17 cellular contexts compared by ENCODE assay signal in genomic region chr11:72840780-72841179, GRCh38. TPM values are rescaled to one million over a fixed set of nuclear protein-coding genes. Genes with fewer than 3 reads are reported as not detected.
DNase-seq lines count a peak whose midpoint lies in the region; TF ChIP-seq lines count a peak whose summit lies in the region.
"Had no signal": no experiment of that assay in that cellular context is flagged by ENCODE, and none has a peak within 500 bp of the region (broad histone marks: within the 10 kb centered on the region; RNA-seq: fewer than 3 reads in every experiment).

No MANE protein-coding gene starts in this region.

- no peaks in the 10 kb centered on the region for H3K27me3 ChIP-seq in breast epithelium
- H3K27me3 ChIP-seq in smooth muscle cell (ENCODE audit: low read depth): no peaks in the 10 kb centered on the region
- H3K27me3 ChIP-seq: gastrocnemius medialis had no signal

- H3K4me1 ChIP-seq in breast epithelium: no peaks in the 10 kb centered on the region
- peaks cover 11% of the 10 kb centered on the region for H3K4me1 ChIP-seq in smooth muscle cell (ENCODE audit: low read depth)

- WGBS in smooth muscle cell (ENCODE audit: low lambda C conversion rate): 22% methylated on average over 4 of the region's 4 CpGs

- BruUV-seq in MCF 10A (replicated peaks; lab: Mats Ljungman, UMichigan): no TSS peak

- no peak overlapping the region for H3K4me3 Mint-ChIP-seq in MCF 10A (ENCODE audit: unreplicated experiment)
- H3K4me3 Mint-ChIP-seq: H9, type B pancreatic cell had no signal

- H3K79me2 ChIP-seq in smooth muscle cell (ENCODE audit: low read depth): no peaks in the 10 kb centered on the region

- H4K20me1 ChIP-seq in smooth muscle cell (ENCODE audit: low read depth): no peaks in the 10 kb centered on the region

- TF ChIP-seq CTCF in MCF 10A (IDR thresholded peaks at IDR 0.05; ENCODE audit: unreplicated experiment): no peak
- TF ChIP-seq CTCF in breast epithelium (IDR thresholded peaks at IDR 0.05): no peak
- no peak for TF ChIP-seq CTCF in fibroblast of mammary gland (conservative IDR thresholded peaks at IDR 0.05; ENCODE audit: control insufficient read depth, insufficient read depth, low read depth, low read length)
- TF ChIP-seq CTCF in smooth muscle cell (IDR thresholded peaks at IDR 0.05; ENCODE audit: borderline replicate concordance, insufficient read depth, poor library complexity, severe bottlenecking): no peak

- intact Hi-C loops in MCF 10A (cut with micrococcal nuclease): no loop called here
- intact Hi-C loops in breast epithelium (cut with DNase I; ENCODE audit: low total_unique reads): no loop called here

- H3K27ac ChIP-seq in breast epithelium (no peak overlapping the region), SK-N-MC (peak overlapping the region; percentile 67), smooth muscle cell (ENCODE audit: low read depth) (peak overlapping the region; percentile 53)
- H3K27ac ChIP-seq: 22Rv1 had no signal

- H3K9me3 ChIP-seq in breast epithelium: no peaks in the 10 kb centered on the region
- no peaks in the 10 kb centered on the region for H3K9me3 ChIP-seq in SK-N-MC (ENCODE audit: low read depth, low read length)
- no peaks in the 10 kb centered on the region for H3K9me3 ChIP-seq in smooth muscle cell (replicated peaks; ENCODE audit: low read depth)
- H3K9me3 ChIP-seq: gastrocnemius medialis had no signal

- peaks cover 33% of the 10 kb centered on the region for H3F3A ChIP-seq in smooth muscle cell (ENCODE audit: low read depth)

- peak overlapping the region; percentile 61 for H3K4me2 ChIP-seq in smooth muscle cell

- H3K36me3 Mint-ChIP-seq in MCF 10A (ENCODE audit: insufficient read depth, unreplicated experiment): peaks cover 18% of the 10 kb centered on the region

- no peaks in the 10 kb centered on the region for H3K9me3 Mint-ChIP-seq in MCF 10A (ENCODE audit: unreplicated experiment)
- H3K9me3 Mint-ChIP-seq: H9, type B pancreatic cell had no signal

- TF ChIP-seq POLR2A in breast epithelium (IDR thresholded peaks at IDR 0.05): no peak

- no peaks in the 10 kb centered on the region for H3K36me3 ChIP-seq in breast epithelium
- peaks cover 81% of the 10 kb centered on the region for H3K36me3 ChIP-seq in SK-N-MC (ENCODE audit: insufficient read depth, low read length)
- H3K36me3 ChIP-seq in smooth muscle cell (ENCODE audit: low read depth): no peaks in the 10 kb centered on the region

- no peak overlapping the region for H3K27ac Mint-ChIP-seq in MCF 10A (ENCODE audit: low read depth, unreplicated experiment)
- H3K27ac Mint-ChIP-seq: type B pancreatic cell had no signal

- no peak overlapping the region for H2AFZ ChIP-seq in smooth muscle cell (ENCODE audit: low read depth)

- H3K27me3 Mint-ChIP-seq in MCF 10A (ENCODE audit: insufficient read depth, unreplicated experiment): no peaks in the 10 kb centered on the region
- H3K27me3 Mint-ChIP-seq: type B pancreatic cell had no signal

- POLR2A ChIA-PET in MCF 10A (lab: Yijun Ruan, JAX): interaction anchor here (0.6 to 2.2 kb wide), 4 partner anchors 9 to 347 kb away, joined by 3 to 5 read pairs (median 4); no protein-coding TSS in a partner anchor

- peak; percentile 86 for DNase-seq in MCF 10A (ENCODE audit: unreplicated experiment)
- DNase-seq in breast epithelium (ENCODE audit: low spot score in 2 of 2): no peak
- no peak for DNase-seq in SK-N-MC (ENCODE audit: low read depth, low spot score)
- peak; percentile 94 for DNase-seq in fibroblast of mammary gland (ENCODE audit: low read depth)
- no peak for DNase-seq in smooth muscle cell (lab: John Stamatoyannopoulos, UW; ENCODE audit: unreplicated experiment)
- no peak for DNase-seq in NCI-H1694 treated with DMSO at 0.1 percent for 48 hours (lab: John Stamatoyannopoulos, UW)
- no peak for DNase-seq in stimulated activated CD4-positive, alpha-beta T cell treated with anti-CD3 and anti-CD28 coated beads, Interleukin-2, amount 100 ng/mL, for 48 hours
- no peak for DNase-seq in activated effector memory CD4-positive, alpha-beta T cell treated with anti-CD3 and anti-CD28 coated beads, Interleukin-2, amount 50 U/mL, for 16 hours
- DNase-seq: activated CD4-positive, alpha-beta T cell treated with anti-CD3 and anti-CD28 coated beads, Interleukin-2, amount 50 U/mL, for 4 hours; activated gamma-delta T cell; DMS79; gastrocnemius medialis; H9; left cardiac atrium; stimulated activated CD4-positive, alpha-beta T cell treated with anti-CD3 and anti-CD28 coated beads, Interleukin-12 subunit alpha, Interleukin-12 subunit beta, amount 100 ng/mL, for 4 hours had no signal

- no peak overlapping the region for H3K4me3 ChIP-seq in breast epithelium
- no peak overlapping the region for H3K4me3 ChIP-seq in SK-N-MC
- H3K4me3 ChIP-seq in fibroblast of mammary gland (ENCODE audit: control insufficient read depth, low read depth, low read length): no peak overlapping the region
- H3K4me3 ChIP-seq in smooth muscle cell: no peak overlapping the region
- H3K4me3 ChIP-seq: gastrocnemius medialis had no signal

- H3K4me1 Mint-ChIP-seq in MCF 10A (ENCODE audit: insufficient read depth, unreplicated experiment): peaks cover 23% of the 10 kb centered on the region
- H3K4me1 Mint-ChIP-seq: H9 had no signal

- CTCF ChIA-PET in MCF 10A (lab: Yijun Ruan, JAX): interaction anchor here (0.6 to 3.4 kb wide), 3 partner anchors 10 to 338 kb away, joined by 4 to 20 read pairs (median 14); no protein-coding TSS in a partner anchor

- H3K9ac ChIP-seq in SK-N-MC (ENCODE audit: insufficient read length) (no peak overlapping the region), smooth muscle cell (ENCODE audit: low read depth) (no peak overlapping the region)

RNA-seq across cellular contexts. Expression of gene ATG16L2, which starts 26.6 kb away (rescaled TPM):
- total RNA-seq in MCF 10A (2022) (9.9 and 11.2 TPM in 2 replicates), breast epithelium (10 to 100 TPM; 18.7 to 39.2 (median 28.2) TPM), smooth muscle cell (3.1 and 9.3 TPM in 2 replicates)
- polyA plus RNA-seq in smooth muscle cell: 7.4 and 16.1 TPM in 2 replicates

RNA-seq across cellular contexts. Expression of gene STARD10, which starts 46.9 kb away (rescaled TPM):
- total RNA-seq in MCF 10A (2022) (10.6 and 16.9 TPM in 2 replicates), breast epithelium (100 to 1,000 TPM in 1 of 3 donors, 10 to 100 TPM in 2; 20.6 to 117 (median 93.7) TPM), smooth muscle cell (87.7 and 113 TPM in 2 replicates)
- polyA plus RNA-seq in smooth muscle cell: 130 and 249 TPM in 2 replicates

Comparison
In these comparisons a context has a peak if more than half of its experiments do, and no peak if none do; other contexts are left out.
1. DNase-seq: peak in MCF 10A (single experiment) and fibroblast of mammary gland (single experiment); none in breast epithelium (0 of 2), SK-N-MC (single experiment), smooth muscle cell (single experiment), NCI-H1694 treated with DMSO at 0.1 percent for 48 hours (single experiment), stimulated activated CD4-positive, alpha-beta T cell treated with anti-CD3 and anti-CD28 coated beads, Interleukin-2, amount 100 ng/mL, for 48 hours (0 of 2) and activated effector memory CD4-positive, alpha-beta T cell treated with anti-CD3 and anti-CD28 coated beads, Interleukin-2, amount 50 U/mL, for 16 hours (single experiment).
2. H3K27ac ChIP-seq: peak in SK-N-MC (single experiment) and smooth muscle cell (single experiment); none in breast epithelium (0 of 2).